ENCODE assay signal across 27 cellular contexts in genomic region chr10:109166935-109167334, GRCh38.
"Had no signal": no experiment of that assay in that cellular context is flagged by ENCODE, and none has a peak within 500 bp of the region (broad histone marks: within the 10 kb centered on the region; RNA-seq: fewer than 3 reads in every experiment).

No MANE protein-coding gene starts in this region.

- H3K4me3 ChIP-seq: ascending aorta, cardiac muscle cell, colonic mucosa, heart right ventricle, right atrium auricular region, smooth muscle cell, stomach, suprapubic skin, tibial artery, upper lobe of right lung had no signal

- DNase-seq: activated CD4-positive, alpha-beta memory T cell treated with anti-CD3 and anti-CD28 coated beads for 36 hours; activated CD4-positive, alpha-beta T cell treated with anti-CD3 and anti-CD28 coated beads, Interleukin-2, amount 10 ng/mL, durations not matched to agents 24 days and 14 days; activated CD8-positive, alpha-beta memory T cell treated with anti-CD3 and anti-CD28 coated beads, Interleukin-2, amount 50 U/mL, for 4 hours; activated effector memory CD4-positive, alpha-beta T cell treated with anti-CD3 and anti-CD28 coated beads, Interleukin-2, amount 50 U/mL, for 16 hours; activated naive CD4-positive, alpha-beta T cell treated with anti-CD3 and anti-CD28 coated beads for 36 hours; activated naive CD8-positive, alpha-beta T cell treated with anti-CD3 and anti-CD28 coated beads for 36 hours; activated T-cell treated with anti-CD3 and anti-CD28 coated beads, Interleukin-2, amount 50 U/mL, for 1 hour; cerebellar nuclear complex; colonic mucosa; effector CD8-positive, alpha-beta T cell; heart right ventricle; natural killer cell; stimulated activated CD4-positive, alpha-beta T cell treated with anti-CD3 and anti-CD28 coated beads, Interleukin-1b, Interleukin-23, amount 100 ng/mL, for 48 hours; stimulated activated CD4-positive, alpha-beta T cell treated with anti-CD3 and anti-CD28 coated beads, Interleukin-4, amount 100 ng/mL, for 4 hours; stimulated activated CD8-positive, alpha-beta memory T cell treated with anti-CD3 and anti-CD28 coated beads, Interleukin-4, amount 100 ng/mL, for 48 hours; stomach; T-helper 9 cell; tibial artery; upper lobe of right lung; WERI-Rb-1 had no signal

- FAIRE-seq: endometrium, TTC549 had no signal
